In the genomic region with DNA sequence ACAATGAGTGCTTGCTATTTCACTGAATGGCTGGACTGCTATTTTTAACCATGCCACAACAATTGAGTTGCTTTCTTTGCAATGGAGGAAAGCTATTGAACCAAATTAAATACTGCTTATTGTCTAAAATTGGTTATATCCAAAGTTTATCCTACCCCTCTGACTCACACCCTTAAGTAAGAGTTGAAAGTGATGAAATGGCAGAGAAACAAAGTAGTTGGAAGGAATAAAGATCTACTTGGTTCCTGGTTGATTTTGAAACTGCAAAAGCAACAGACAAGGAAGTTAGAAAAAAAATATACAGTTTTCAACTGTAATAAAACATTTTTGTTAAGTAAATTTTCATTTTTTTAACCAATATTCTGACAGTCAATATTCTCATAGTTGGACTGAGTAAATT, we compare ENCODE assay signal across 11 cellular contexts. TPM values are rescaled to one million over a fixed set of nuclear protein-coding genes. Genes with fewer than 3 reads are reported as not detected.
A peak's percentile ranks its signal among the peaks of the same experiment; 100 is the strongest.
DNase-seq lines count a peak whose midpoint lies in the region; ATAC-seq and TF ChIP-seq lines count a peak whose summit lies in the region.
"Had no signal": no experiment of that assay in that cellular context is flagged by ENCODE, and none has a peak within 500 bp of the region (broad histone marks: within the 10 kb centered on the region; RNA-seq: fewer than 3 reads in every experiment).

No MANE protein-coding gene starts in this region.

- H3K27me3 ChIP-seq in adipocyte (replicated peaks; ENCODE audit: control insufficient read depth, insufficient read depth, low read length) (no peaks in the 10 kb centered on the region), right atrium auricular region (no peaks in the 10 kb centered on the region)

- ATAC-seq in left colon = peak; percentile 45

- intact Hi-C loops in left colon (cut with DNase I, micrococcal nuclease) = no loop called here

- peaks cover 28% of the 10 kb centered on the region for H3K4me1 ChIP-seq in adipocyte (ENCODE audit: control insufficient read depth, insufficient read depth, low read length)
- H3K4me1 ChIP-seq in right atrium auricular region = peaks cover 0 to 4% of the 10 kb centered on the region in 2 donors

- no peaks in the 10 kb centered on the region for H3K9me3 ChIP-seq in adipocyte (ENCODE audit: control insufficient read depth, low read length)
- no peaks in the 10 kb centered on the region for H3K9me3 ChIP-seq in right atrium auricular region
- H3K9me3 ChIP-seq: left ventricle myocardium inferior had no signal

- no peaks in the 10 kb centered on the region for H3K36me3 ChIP-seq in adipocyte (ENCODE audit: control insufficient read depth, insufficient read depth, low read length, severe bottlenecking)
- H3K36me3 ChIP-seq in right atrium auricular region = no peaks in the 10 kb centered on the region
- H3K36me3 ChIP-seq: left ventricle myocardium inferior had no signal

- H3K4me3 ChIP-seq in AG10803 (ENCODE audit: low read length) = no peak overlapping the region
- peak overlapping the region; percentile 46 for H3K4me3 ChIP-seq in adipocyte (ENCODE audit: low read length)
- no peak overlapping the region for H3K4me3 ChIP-seq in right atrium auricular region
- H3K4me3 ChIP-seq: left ventricle myocardium inferior had no signal

- TF ChIP-seq CTCF in AG10803 (conservative IDR thresholded peaks at IDR 0.05; ENCODE audit: low read length) = no peak
- TF ChIP-seq CTCF in right atrium auricular region (IDR thresholded peaks at IDR 0.05) = no peak

- no peak overlapping the region for H3K27ac ChIP-seq in right atrium auricular region
- H3K27ac ChIP-seq: left ventricle myocardium inferior had no signal

- DNase-seq in AG10803 (ENCODE audit: low read depth) (peak; percentile 85), HPDE6-E6E7 (ENCODE audit: extremely low spot score) (peak; percentile 4), adipocyte (ENCODE audit: low read depth) (peak; percentile 86), left colon (no peak), foreskin melanocyte (no peak), right atrium auricular region (ENCODE audit: low spot score) (no peak)
- no peak for DNase-seq in stimulated activated CD4-positive, alpha-beta T cell treated with anti-CD3 and anti-CD28 coated beads, Interleukin-12 subunit alpha, Interleukin-12 subunit beta, amount 100 ng/mL, for 4 hours
- no peak for DNase-seq in central memory CD4-positive, alpha-beta T cell
- DNase-seq: activated naive CD8-positive, alpha-beta T cell treated with anti-CD3 and anti-CD28 coated beads for 36 hours; left ventricle myocardium inferior; SHP77 had no signal

- H3K9ac ChIP-seq in adipocyte (ENCODE audit: low read length) = peak overlapping the region; percentile 30

RNA-seq across cellular contexts. Expression of gene EML4, which starts 47.6 kb away (rescaled TPM):
- total RNA-seq in left colon (10 to 100 TPM; 68.2 to 76.5 TPM), right atrium auricular region (1 to 10 TPM; 4.4 to 9.3 TPM)

Comparison
In these comparisons a context has a peak if more than half of its experiments do, and no peak if none do; other contexts are left out.
1. DNase-seq: peak in AG10803 (single experiment), HPDE6-E6E7 (single experiment) and adipocyte (single experiment); none in left colon (0 of 2), stimulated activated CD4-positive, alpha-beta T cell treated with anti-CD3 and anti-CD28 coated beads, Interleukin-12 subunit alpha, Interleukin-12 subunit beta, amount 100 ng/mL, for 4 hours (single experiment), foreskin melanocyte (single experiment), central memory CD4-positive, alpha-beta T cell (single experiment) and right atrium auricular region (single experiment).
2. RNA of gene EML4, which starts 47.6 kb away (total RNA-seq): 68.2 to 76.5 TPM in left colon; 4.4 to 9.3 TPM in right atrium auricular region; every median in the first group is over 4 times any median in the second.